ENCODE assay signal across 8 cellular contexts in genomic region chr6:131061041-131061770, GRCh38.
A peak's percentile ranks its signal among the peaks of the same experiment; 100 is the strongest.
DNase-seq lines count a peak whose midpoint lies in the region; ATAC-seq and TF ChIP-seq lines count a peak whose summit lies in the region.

No MANE protein-coding gene starts in this region.

- no peaks in the 10 kb centered on the region for H3K9me3 ChIP-seq in ES-I3 (ENCODE audit: control insufficient read depth, insufficient read depth, low read length)

- DNase-seq in HK-2 (ENCODE audit: unreplicated experiment) = peak; percentile 34
- DNase-seq in brain microvascular endothelial cell = no peak
- DNase-seq in midbrain (lab: John Stamatoyannopoulos, UW) = peak; percentile 37
- no peak for DNase-seq in central memory CD4-positive, alpha-beta T cell
- no peak for DNase-seq in amniotic stem cell (lab: John Stamatoyannopoulos, UW)

- H3K36me3 ChIP-seq in ES-I3 (ENCODE audit: insufficient read depth, low read length) (no peaks in the 10 kb centered on the region), brain microvascular endothelial cell (replicated peaks) (no peaks in the 10 kb centered on the region)

- ATAC-seq in HG02798 (IDR thresholded peaks at IDR 0.05; ENCODE audit: poor library complexity, unreplicated experiment) (no peak), HG03135 (IDR thresholded peaks at IDR 0.05; ENCODE audit: unreplicated experiment) (no peak)

- peak overlapping the region; percentile 82 for H3K4me3 ChIP-seq in brain microvascular endothelial cell (ENCODE audit: low read depth, low read length)

- peak overlapping the region; percentile 67; the same call in 1 of the 2 replicates for H3K9ac ChIP-seq in ES-I3 (ENCODE audit: low read depth, low read length)

- peaks cover 6% of the 10 kb centered on the region for H3K4me1 ChIP-seq in ES-I3 (ENCODE audit: insufficient read depth, low read length)

- H3K27me3 ChIP-seq in brain microvascular endothelial cell (replicated peaks) = no peaks in the 10 kb centered on the region

- H3K27ac ChIP-seq in brain microvascular endothelial cell = no peak overlapping the region

- in situ Hi-C loops in brain microvascular endothelial cell (cut with HindIII; ENCODE audit: low pct_ligation_motif_present, low sequenced_read_pairs) = no loop called here

- TF ChIP-seq CTCF in brain microvascular endothelial cell (IDR thresholded peaks at IDR 0.05; ENCODE audit: low read depth, low read length, missing control alignments) = no peak

Comparison
In these comparisons a context has a peak if more than half of its experiments do, and no peak if none do; other contexts are left out.
1. DNase-seq: peak in HK-2 (single experiment) and midbrain (single experiment); none in brain microvascular endothelial cell (single experiment), central memory CD4-positive, alpha-beta T cell (single experiment) and amniotic stem cell (single experiment).